28 cellular contexts compared by ENCODE assay signal in genomic region chr13:107434347-107434746, GRCh38.
"Had no signal": no experiment of that assay in that cellular context is flagged by ENCODE, and none has a peak within 500 bp of the region (broad histone marks: within the 10 kb centered on the region; RNA-seq: fewer than 3 reads in every experiment).

No MANE protein-coding gene starts in this region.

- H3K27ac ChIP-seq: colonic mucosa, coronary artery, dorsolateral prefrontal cortex, epithelial cell of prostate, esophagus muscularis mucosa, esophagus squamous epithelium, foreskin keratinocyte, gastrocnemius medialis, gastroesophageal sphincter, heart left ventricle, heart right ventricle had no signal

- H3K9me3 ChIP-seq: colonic mucosa, esophagus muscularis mucosa, esophagus squamous epithelium, gastroesophageal sphincter, heart left ventricle had no signal

- ATAC-seq: effector memory CD8-positive, alpha-beta T cell; esophagus mucosa; foreskin keratinocyte; gastrocnemius medialis; gastroesophageal sphincter; heart left ventricle; heart right ventricle had no signal

- FAIRE-seq: colon, endometrium, endothelial cell of umbilical vein, frontal cortex had no signal

- H3K4me3 ChIP-seq: colonic mucosa, coronary artery, dorsolateral prefrontal cortex, esophagus muscularis mucosa, esophagus squamous epithelium, gastrocnemius medialis, gastroesophageal sphincter, heart left ventricle, heart right ventricle had no signal

- H3K4me1 ChIP-seq: colonic mucosa, esophagus muscularis mucosa, esophagus squamous epithelium, foreskin keratinocyte, gastrocnemius medialis, gastroesophageal sphincter, heart left ventricle, heart right ventricle had no signal

- DNase-seq: colonic mucosa; cortex of kidney; dermis blood vessel endothelial cell; dorsolateral prefrontal cortex; effector CD4-positive, alpha-beta T cell; effector CD8-positive, alpha-beta T cell; effector memory CD4-positive, alpha-beta T cell; effector memory CD8-positive, alpha-beta T cell; endodermal cell; erythroblast; esophagus squamous epithelium; foreskin fibroblast; foreskin keratinocyte; foreskin melanocyte; gastrocnemius medialis; glutamatergic neuron; head of caudate nucleus; heart left ventricle; heart right ventricle had no signal

- H3K27me3 ChIP-seq: colonic mucosa, dorsolateral prefrontal cortex, esophagus muscularis mucosa, esophagus squamous epithelium, foreskin keratinocyte, gastrocnemius medialis, gastroesophageal sphincter, heart left ventricle, heart right ventricle had no signal

- H3K36me3 ChIP-seq: colonic mucosa, esophagus muscularis mucosa, esophagus squamous epithelium, gastrocnemius medialis, gastroesophageal sphincter, heart left ventricle, heart right ventricle had no signal
